ENCODE assay signal across 17 cellular contexts in the genomic region with DNA sequence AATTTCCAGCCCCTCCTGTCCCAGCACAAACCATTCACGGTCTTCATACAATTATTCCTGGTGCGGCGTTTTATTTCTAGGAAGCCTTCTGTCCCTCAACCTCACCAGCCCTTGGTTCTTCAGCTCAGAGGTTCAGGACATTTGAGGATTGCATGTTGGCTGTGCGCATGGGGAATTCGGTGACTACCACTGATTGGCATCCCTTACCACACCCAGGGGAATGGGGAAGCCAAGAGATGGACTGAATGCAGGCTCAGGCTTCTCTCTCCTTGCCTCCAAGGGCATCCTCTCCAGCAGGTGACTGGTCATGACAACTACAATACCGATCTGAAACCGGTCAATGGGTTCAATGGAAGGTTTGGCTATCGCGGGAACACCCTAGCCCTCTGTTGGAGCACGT.
"Had no signal": no experiment of that assay in that cellular context is flagged by ENCODE, and none has a peak within 500 bp of the region (broad histone marks: within the 10 kb centered on the region; RNA-seq: fewer than 3 reads in every experiment).

No MANE protein-coding gene starts in this region.

- H3K36me3 ChIP-seq: neutrophil, right lobe of liver, thyroid gland had no signal

- H3K4me1 Mint-ChIP-seq: activated CD4-positive, alpha-beta T cell treated with anti-CD3 and anti-CD28 coated beads, Interleukin-2, amount 10 ng/mL, durations not matched to agents 7 days and 5 days; activated naive CD8-positive, alpha-beta T cell treated with anti-CD3 and anti-CD28 coated beads, Interleukin-2, amount 50 U/mL, for 24 hours; stimulated activated memory B cell treated with anti-CD40 and anti-IgM and Interleukin-4, amounts not matched to agents 10 μg/mL and 1 μg/mL and 100 μg/mL, for 72 hours had no signal

- H3K27me3 Mint-ChIP-seq: activated naive CD8-positive, alpha-beta T cell treated with anti-CD3 and anti-CD28 coated beads, Interleukin-2, amount 50 U/mL, for 24 hours; stimulated activated memory B cell treated with anti-CD40 and anti-IgM and Interleukin-4, amounts not matched to agents 10 μg/mL and 1 μg/mL and 100 μg/mL, for 72 hours had no signal

- H3K27ac Mint-ChIP-seq: activated CD4-positive, alpha-beta T cell treated with anti-CD3 and anti-CD28 coated beads, Interleukin-2, amount 10 ng/mL, durations not matched to agents 7 days and 5 days; activated CD8-positive, alpha-beta T cell treated with anti-CD3 and anti-CD28 coated beads, Interleukin-2, amount 10 ng/mL, durations not matched to agents 7 days and 5 days; activated naive CD4-positive, alpha-beta T cell treated with anti-CD3 and anti-CD28 coated beads for 36 hours; activated naive CD8-positive, alpha-beta T cell treated with anti-CD3 and anti-CD28 coated beads, Interleukin-2, amount 50 U/mL, for 24 hours; natural killer cell treated with Interleukin-12 subunit alpha and Interleukin-12 subunit beta and Interleukin-15 and Interleukin-18, amount 100 ng/mL, for 72 hours; stimulated activated memory B cell treated with anti-CD40 and anti-IgM and Interleukin-4, amounts not matched to agents 10 μg/mL and 1 μg/mL and 100 μg/mL, for 72 hours had no signal

- H2AFZ ChIP-seq: parathyroid adenoma had no signal

- H3K27ac ChIP-seq: coronary artery, neutrophil, parathyroid adenoma, right lobe of liver, thyroid gland had no signal

- H3K9me3 Mint-ChIP-seq: activated CD4-positive, alpha-beta T cell treated with anti-CD3 and anti-CD28 coated beads, Interleukin-2, amount 10 ng/mL, durations not matched to agents 7 days and 5 days; activated naive CD8-positive, alpha-beta T cell treated with anti-CD3 and anti-CD28 coated beads, Interleukin-2, amount 50 U/mL, for 24 hours had no signal

- DNase-seq: activated CD4-positive, alpha-beta T cell treated with anti-CD3 and anti-CD28 coated beads, Interleukin-2, amount 10 ng/mL, durations not matched to agents 7 days and 5 days; activated CD8-positive, alpha-beta memory T cell treated with anti-CD3 and anti-CD28 coated beads, Interleukin-2, amount 50 U/mL, for 4 hours; activated CD8-positive, alpha-beta T cell treated with anti-CD3 and anti-CD28 coated beads, Interleukin-2, amount 10 ng/mL, durations not matched to agents 7 days and 5 days; activated naive CD4-positive, alpha-beta T cell treated with anti-CD3 and anti-CD28 coated beads for 36 hours; activated naive CD8-positive, alpha-beta T cell treated with anti-CD3 and anti-CD28 coated beads, Interleukin-2, amount 50 U/mL, for 24 hours; activated T-cell treated with anti-CD3 and anti-CD28 coated beads, Interleukin-2, amount 50 U/mL, for 4 hours; aorta; right lobe of liver; stimulated activated CD4-positive, alpha-beta T cell treated with anti-CD3 and anti-CD28 coated beads, Interleukin-4, amount 100 ng/mL, for 4 hours; T-helper 9 cell; thyroid gland had no signal

- H3K4me1 ChIP-seq: parathyroid adenoma, right lobe of liver, thyroid gland had no signal

- H3K36me3 Mint-ChIP-seq: stimulated activated memory B cell treated with anti-CD40 and anti-IgM and Interleukin-4, amounts not matched to agents 10 μg/mL and 1 μg/mL and 100 μg/mL, for 72 hours had no signal

- ATAC-seq: activated CD8-positive, alpha-beta T cell treated with anti-CD3 and anti-CD28 coated beads, Interleukin-2, amount 10 ng/mL, durations not matched to agents 7 days and 5 days; activated naive CD8-positive, alpha-beta T cell treated with anti-CD3 and anti-CD28 coated beads, Interleukin-2, amount 50 U/mL, for 24 hours; activated T-cell treated with anti-CD3 and anti-CD28 coated beads, Interleukin-2, amount 50 U/mL, for 4 hours; natural killer cell treated with Interleukin-12 subunit alpha and Interleukin-12 subunit beta and Interleukin-15 and Interleukin-18, amount 100 ng/mL, for 72 hours; right lobe of liver; stimulated activated memory B cell treated with anti-CD40 and anti-IgM and Interleukin-4, amounts not matched to agents 10 μg/mL and 1 μg/mL and 100 μg/mL, for 72 hours had no signal

- H3K9me3 ChIP-seq: right lobe of liver, thyroid gland had no signal

- H3K4me3 Mint-ChIP-seq: activated CD4-positive, alpha-beta T cell treated with anti-CD3 and anti-CD28 coated beads, Interleukin-2, amount 10 ng/mL, durations not matched to agents 7 days and 5 days; activated CD8-positive, alpha-beta T cell treated with anti-CD3 and anti-CD28 coated beads, Interleukin-2, amount 10 ng/mL, durations not matched to agents 7 days and 5 days; activated naive CD4-positive, alpha-beta T cell treated with anti-CD3 and anti-CD28 coated beads for 36 hours; activated naive CD8-positive, alpha-beta T cell treated with anti-CD3 and anti-CD28 coated beads, Interleukin-2, amount 50 U/mL, for 24 hours; activated T-cell treated with anti-CD3 and anti-CD28 coated beads, Interleukin-2, amount 50 U/mL, for 4 hours; natural killer cell treated with Interleukin-12 subunit alpha and Interleukin-12 subunit beta and Interleukin-15 and Interleukin-18, amount 100 ng/mL, for 72 hours; stimulated activated memory B cell treated with anti-CD40 and anti-IgM and Interleukin-4, amounts not matched to agents 10 μg/mL and 1 μg/mL and 100 μg/mL, for 72 hours had no signal

- H3K4me2 ChIP-seq: smooth muscle cell had no signal

- H3K27me3 ChIP-seq: neutrophil, right lobe of liver, thyroid gland had no signal

- H3K4me3 ChIP-seq: coronary artery, right lobe of liver, smooth muscle cell, thyroid gland had no signal

- H3K79me2 ChIP-seq: parathyroid adenoma had no signal

- H3K9ac ChIP-seq: parathyroid adenoma had no signal
